Comparison of ENCODE assay signal across 1 cellular context in the genomic region with DNA sequence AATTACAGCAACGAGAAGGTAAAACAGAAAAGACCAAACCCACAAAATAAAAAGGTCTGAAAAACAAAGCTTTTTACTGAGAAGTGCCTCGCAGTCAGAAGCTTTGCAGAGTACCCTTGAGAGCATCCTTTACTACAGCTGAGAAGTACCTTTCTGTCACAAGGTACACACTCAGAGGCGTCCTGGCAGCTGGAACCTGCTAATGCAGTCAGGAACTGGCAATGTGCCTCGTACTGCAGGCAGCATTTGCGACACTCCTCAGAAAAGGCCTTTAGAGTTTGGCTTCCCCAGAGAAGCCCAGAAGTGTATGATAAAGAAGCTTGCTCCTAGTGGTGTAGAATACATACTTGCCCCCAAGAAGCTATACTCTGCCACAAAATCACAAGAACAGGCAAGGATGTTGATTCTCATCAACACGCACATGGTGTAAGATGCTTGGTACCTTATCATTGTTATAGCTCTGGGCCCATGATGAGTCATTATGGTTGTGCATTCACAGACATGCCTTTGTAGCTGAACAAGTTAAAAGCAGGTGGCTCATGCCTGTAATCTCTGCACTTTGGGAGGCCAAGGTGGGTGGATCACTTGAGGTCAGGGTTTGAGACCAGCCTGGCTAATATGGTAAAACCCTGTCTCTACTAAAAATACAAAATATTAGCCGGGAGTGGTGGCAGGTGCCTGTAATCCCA.
TF ChIP-seq lines count a peak whose summit lies in the region.

No MANE protein-coding gene starts in this region.

TF ChIP-seq in endothelial cell of umbilical vein, 7 proteins besides CTCF, POLR2A, EP300 and RAD21:
- TF ChIP-seq FOS (IDR thresholded peaks at IDR 0.05; ENCODE audit: borderline replicate concordance, insufficient read depth, low read length) (peak; percentile 56), EZH2 (IDR thresholded peaks at IDR 0.05; ENCODE audit: borderline replicate concordance, low read depth, low read length, severe bottlenecking) (no peak), JUN (IDR thresholded peaks at IDR 0.05; ENCODE audit: borderline replicate concordance, insufficient read depth, insufficient read length, low read depth) (peak; percentile 31)
TF ChIP-seq in endothelial cell of umbilical vein: peak in this region for 2.
